8 cellular contexts compared by ENCODE assay signal in genomic region chr5:81751009-81751835, GRCh38. TPM values are rescaled to one million over a fixed set of nuclear protein-coding genes. Genes with fewer than 3 reads are reported as not detected.
DNase-seq lines count a peak whose midpoint lies in the region; ATAC-seq and TF ChIP-seq lines count a peak whose summit lies in the region.

SSBP2 (minus strand) TSS chr5:81751097; CDS start chr5:81751042, 55 bp downstream.

- peaks cover 35% of the 10 kb centered on the region for H3K79me2 ChIP-seq in hepatocyte

- H3K4me1 ChIP-seq in hepatocyte (ENCODE audit: insufficient read depth) (peaks cover 16% of the 10 kb centered on the region), aorta (ENCODE audit: control insufficient read depth in 1 of 2, insufficient read depth in 2 of 2, low read length in 2 of 2) (no peaks in the 10 kb centered on the region)

- in situ Hi-C loops in astrocyte of the cerebellum (cut with HindIII; ENCODE audit: low sequenced_read_pairs), result no loop called here

- H4K20me1 ChIP-seq in hepatocyte (ENCODE audit: insufficient read depth, poor library complexity, severe bottlenecking), result peaks cover 19% of the 10 kb centered on the region

- WGBS in hepatocyte (ENCODE audit: low lambda C conversion rate, missing lambda C conversion rate), result 1% methylated on average over 42 of the region's 73 CpGs
- WGBS in aorta, 2 donors, result 1% methylated on average over 44 to 73 of the region's 73 CpGs

- intact Hi-C loops in aorta (cut with DNase I), result loop anchor here (1.0 to 10.0 kb wide), 8 partner anchors 36 to 516 kb away; partner anchors contain the start of genes ATG10 (in 2 of the 2) and CKMT2 (in 1 of the 2)

- DNase-seq in NCI-H1930 (lab: John Stamatoyannopoulos, UW) (peak; percentile 90), T-helper 22 cell (ENCODE audit: low read depth) (peak; percentile 99), astrocyte of the cerebellum (ENCODE audit: low read depth) (peak; percentile 97), hepatocyte (ENCODE audit: low spot score) (peak; percentile 99), renal cortical epithelial cell (ENCODE audit: low read depth) (peak; percentile 91), aorta (peak; percentile 99 to 100)

- H3K27ac ChIP-seq in hepatocyte (peak within 1 kb of the TSS; percentile 98), aorta (ENCODE audit: low read depth in 1 of 2, low read length in 2 of 2) (peak within 1 kb of the TSS; percentile 58 to 91)

- H3K4me2 ChIP-seq in hepatocyte, result peak within 1 kb of the TSS; percentile 82

- H3K36me3 ChIP-seq in hepatocyte (replicated peaks; ENCODE audit: insufficient read depth, low read depth) (no peaks in the 10 kb centered on the region), aorta (ENCODE audit: control insufficient read depth in 1 of 2, insufficient read depth in 2 of 2, low read length in 1 of 2) (no peaks in the 10 kb centered on the region)

- no peaks in the 10 kb centered on the region for H3K9me3 ChIP-seq in hepatocyte (ENCODE audit: low read depth)
- no peaks in the 10 kb centered on the region for H3K9me3 ChIP-seq in aorta (ENCODE audit: control insufficient read depth, low read length)

- no peaks in the 10 kb centered on the region for H3K27me3 ChIP-seq in hepatocyte
- no peaks in the 10 kb centered on the region for H3K27me3 ChIP-seq in aorta (ENCODE audit: control insufficient read depth in 1 of 2, insufficient read depth in 2 of 2, low read length in 1 of 2)

- peak within 1 kb of the TSS; percentile 83 for H2AFZ ChIP-seq in hepatocyte

- peak within 1 kb of the TSS; percentile 69 for H3K4me3 ChIP-seq in astrocyte of the cerebellum (ENCODE audit: low read depth, low read length)
- H3K4me3 ChIP-seq in hepatocyte, result peak within 1 kb of the TSS; percentile 81
- peak within 1 kb of the TSS; percentile 94 to 95 for H3K4me3 ChIP-seq in aorta (ENCODE audit: low read length in 2 of 2)

- peak; percentile 57 for ATAC-seq in GM18508 (IDR thresholded peaks at IDR 0.05; ENCODE audit: insufficient read depth, unreplicated experiment)
- ATAC-seq in HG02973 (IDR thresholded peaks at IDR 0.05; ENCODE audit: unreplicated experiment), result peak; percentile 66
- ATAC-seq in aorta (ENCODE audit: low FRiP score), result peak; percentile 97

- TF ChIP-seq CTCF in astrocyte of the cerebellum (IDR thresholded peaks at IDR 0.05; ENCODE audit: low read depth, low read length, missing control alignments), result no peak
- no peak for TF ChIP-seq CTCF in hepatocyte (IDR thresholded peaks at IDR 0.05; ENCODE audit: poor library complexity)

- H3K9me2 ChIP-seq in hepatocyte (replicated peaks; ENCODE audit: insufficient read depth), result no peaks in the 10 kb centered on the region

RNA-seq across cellular contexts. Expression of gene SSBP2, which starts in this region (rescaled TPM):
- total RNA-seq in hepatocyte (23.7 and 29.3 TPM in 2 replicates), renal cortical epithelial cell (2.8 and 14.4 TPM in 2 replicates), aorta (10 to 100 TPM; 73.7 to 92.0 TPM)
- polyA plus RNA-seq in hepatocyte (47.7 and 48.2 TPM in 2 replicates), aorta (10 to 100 TPM; 36.2 to 60.9 TPM)

Comparison
In these comparisons a context has a peak if more than half of its experiments do, and no peak if none do; other contexts are left out.
1. Peak in every context shown above with its lines: DNase-seq, ATAC-seq, H3K4me3 ChIP-seq and H3K27ac ChIP-seq.